In genomic region chr15:77510066-77511044, GRCh38 we compare ENCODE assay signal across 23 cellular contexts.
DNase-seq lines count a peak whose midpoint lies in the region; ATAC-seq and TF ChIP-seq lines count a peak whose summit lies in the region.
"Had no signal": no experiment of that assay in that cellular context is flagged by ENCODE, and none has a peak within 500 bp of the region (broad histone marks: within the 10 kb centered on the region; RNA-seq: fewer than 3 reads in every experiment).

No MANE protein-coding gene starts in this region.

- no peak for ATAC-seq in left ventricle myocardium superior
- no peak for ATAC-seq in GM18858 (IDR thresholded peaks at IDR 0.05; ENCODE audit: unreplicated experiment)
- ATAC-seq: K562; SK-N-SH treated with all-trans-retinoic acid at 6 μM for 48 hours; stimulated activated memory B cell treated with anti-CD40 and anti-IgM and Interleukin-4, amounts not matched to agents 10 μg/mL and 1 μg/mL and 100 μg/mL, for 72 hours had no signal

- TF ChIP-seq POLR2A in esophagus squamous epithelium (IDR thresholded peaks at IDR 0.05) = no peak

- H3K36me3 ChIP-seq in right atrium auricular region (no peaks in the 10 kb centered on the region), esophagus squamous epithelium (no peaks in the 10 kb centered on the region)
- H3K36me3 ChIP-seq: thoracic aorta had no signal

- H3K27ac Mint-ChIP-seq in glutamatergic neuron (ENCODE audit: unreplicated experiment) = no peak overlapping the region
- H3K27ac Mint-ChIP-seq: activated CD4-positive, alpha-beta memory T cell treated with anti-CD3 and anti-CD28 coated beads, Interleukin-2, amount 10 ng/mL, durations not matched to agents 7 days and 5 days; activated naive CD4-positive, alpha-beta T cell treated with anti-CD3 and anti-CD28 coated beads, Interleukin-2, amount 10 ng/mL, durations not matched to agents 7 days and 5 days had no signal

- DNase-seq in right atrium auricular region (ENCODE audit: low spot score) = no peak
- DNase-seq in left ventricle myocardium superior = no peak
- DNase-seq in NCI-H446 treated with DMSO at 0.1 percent for 48 hours (lab: John Stamatoyannopoulos, UW) = peak; percentile 57
- DNase-seq in substantia nigra (lab: John Stamatoyannopoulos, UW) = no peak
- no peak for DNase-seq in glutamatergic neuron
- DNase-seq in esophagus squamous epithelium (lab: John Stamatoyannopoulos, UW) = no peak
- DNase-seq: activated CD4-positive, alpha-beta memory T cell treated with anti-CD3 and anti-CD28 coated beads, Interleukin-2, amount 10 ng/mL, durations not matched to agents 7 days and 5 days; activated CD4-positive, CD25-positive, alpha-beta regulatory T cell; activated naive CD4-positive, alpha-beta T cell treated with anti-CD3 and anti-CD28 coated beads, Interleukin-2, amount 10 ng/mL, durations not matched to agents 7 days and 5 days; anterior cingulate cortex; central memory CD4-positive, alpha-beta T cell; erythroblast; foreskin melanocyte; GM23248; NCI-H187; NCI-H2227 treated with DMSO at 0.1 percent for 48 hours had no signal

- H3K27me3 Mint-ChIP-seq in glutamatergic neuron (ENCODE audit: unreplicated experiment) = peaks cover 5% of the 10 kb centered on the region
- H3K27me3 Mint-ChIP-seq: activated CD4-positive, alpha-beta memory T cell treated with anti-CD3 and anti-CD28 coated beads, Interleukin-2, amount 10 ng/mL, durations not matched to agents 7 days and 5 days; stimulated activated memory B cell treated with anti-CD40 and anti-IgM and Interleukin-4, amounts not matched to agents 10 μg/mL and 1 μg/mL and 100 μg/mL, for 72 hours had no signal

- no peaks in the 10 kb centered on the region for H3K36me3 Mint-ChIP-seq in glutamatergic neuron (ENCODE audit: unreplicated experiment)
- H3K36me3 Mint-ChIP-seq: activated naive CD4-positive, alpha-beta T cell treated with anti-CD3 and anti-CD28 coated beads, Interleukin-2, amount 10 ng/mL, durations not matched to agents 7 days and 5 days had no signal

- peak overlapping the region; percentile 46 for H3K27ac ChIP-seq in right atrium auricular region
- peak overlapping the region; percentile 46 for H3K27ac ChIP-seq in substantia nigra (ENCODE audit: low read depth, low read length, poor library complexity, severe bottlenecking)
- H3K27ac ChIP-seq in esophagus squamous epithelium = no peak overlapping the region
- H3K27ac ChIP-seq: C4-2B, GM23248, thoracic aorta had no signal

- H3K4me3 Mint-ChIP-seq in glutamatergic neuron (ENCODE audit: unreplicated experiment) = no peak overlapping the region
- H3K4me3 Mint-ChIP-seq: activated CD4-positive, alpha-beta memory T cell treated with anti-CD3 and anti-CD28 coated beads, Interleukin-2, amount 10 ng/mL, durations not matched to agents 7 days and 5 days; activated naive CD4-positive, alpha-beta T cell treated with anti-CD3 and anti-CD28 coated beads, Interleukin-2, amount 10 ng/mL, durations not matched to agents 7 days and 5 days; stimulated activated memory B cell treated with anti-CD40 and anti-IgM and Interleukin-4, amounts not matched to agents 10 μg/mL and 1 μg/mL and 100 μg/mL, for 72 hours had no signal

- peaks cover 2% of the 10 kb centered on the region for H3K9me3 Mint-ChIP-seq in glutamatergic neuron (ENCODE audit: unreplicated experiment)
- H3K9me3 Mint-ChIP-seq: activated CD4-positive, alpha-beta memory T cell treated with anti-CD3 and anti-CD28 coated beads, Interleukin-2, amount 10 ng/mL, durations not matched to agents 7 days and 5 days; activated naive CD4-positive, alpha-beta T cell treated with anti-CD3 and anti-CD28 coated beads, Interleukin-2, amount 10 ng/mL, durations not matched to agents 7 days and 5 days; stimulated activated memory B cell treated with anti-CD40 and anti-IgM and Interleukin-4, amounts not matched to agents 10 μg/mL and 1 μg/mL and 100 μg/mL, for 72 hours had no signal

- no peaks in the 10 kb centered on the region for H3K27me3 ChIP-seq in right atrium auricular region
- no peaks in the 10 kb centered on the region for H3K27me3 ChIP-seq in esophagus squamous epithelium

- intact Hi-C loops in left ventricle myocardium superior (cut with micrococcal nuclease) = no loop called here
- intact Hi-C loops in esophagus squamous epithelium (cut with DNase I) = no loop called here

- TF ChIP-seq CTCF in right atrium auricular region (IDR thresholded peaks at IDR 0.05) = no peak
- no peak for TF ChIP-seq CTCF in glutamatergic neuron (IDR thresholded peaks at IDR 0.05; ENCODE audit: partially characterized antibody, unreplicated experiment)
- TF ChIP-seq CTCF in esophagus squamous epithelium (IDR thresholded peaks at IDR 0.05) = no peak

- peaks cover 7% of the 10 kb centered on the region for H3K4me1 Mint-ChIP-seq in glutamatergic neuron (ENCODE audit: low read depth, unreplicated experiment)

- no peaks in the 10 kb centered on the region for H3K9me3 ChIP-seq in right atrium auricular region
- H3K9me3 ChIP-seq in iPS-18c (ENCODE audit: control insufficient read depth, insufficient read depth, low read length) = no peaks in the 10 kb centered on the region
- H3K9me3 ChIP-seq in esophagus squamous epithelium = no peaks in the 10 kb centered on the region
- H3K9me3 ChIP-seq: thoracic aorta had no signal

- WGBS in esophagus squamous epithelium, 2 donors = 83 to 96% methylated on average over 5 to 7 of the region's 10 CpGs

- H3K4me3 ChIP-seq in right atrium auricular region (no peak overlapping the region), iPS-18c (ENCODE audit: insufficient read depth, low read depth, low read length) (peak overlapping the region; percentile 28; the same call in 1 of the 2 replicates), esophagus squamous epithelium (no peak overlapping the region)
- H3K4me3 ChIP-seq: GM23248, K562, thoracic aorta had no signal

- peaks cover 0 to 64% of the 10 kb centered on the region in 2 donors for H3K4me1 ChIP-seq in right atrium auricular region
- H3K4me1 ChIP-seq in esophagus squamous epithelium = peaks cover 30 to 51% (median 35%) of the 10 kb centered on the region in 3 donors

Comparison
In these comparisons a context has a peak if more than half of its experiments do, and no peak if none do; other contexts are left out.
1. H3K27ac ChIP-seq: peak in right atrium auricular region (2 of 2) and substantia nigra (single experiment); none in esophagus squamous epithelium (0 of 4).